In the genomic region with DNA sequence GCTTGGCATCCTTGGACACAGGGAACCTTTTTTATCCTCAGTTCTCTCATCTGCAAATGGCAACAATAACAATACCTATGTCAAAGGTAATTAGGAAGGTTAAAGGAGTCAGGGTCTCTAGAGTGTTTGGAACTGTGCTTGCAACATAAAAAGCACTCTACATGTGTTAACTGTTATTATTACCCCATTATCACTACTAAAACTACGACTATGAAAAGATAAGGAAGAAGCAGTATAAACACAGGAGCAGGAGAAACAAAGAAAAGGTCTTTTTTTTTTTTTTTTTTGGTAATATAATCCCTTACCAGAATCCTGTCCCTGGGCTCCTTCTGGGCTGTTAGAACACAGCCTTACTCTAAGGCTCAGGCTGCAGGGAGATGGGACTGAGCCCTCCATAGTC, we compare ENCODE assay signal across 27 cellular contexts.
"Had no signal": no experiment of that assay in that cellular context is flagged by ENCODE, and none has a peak within 500 bp of the region (broad histone marks: within the 10 kb centered on the region; RNA-seq: fewer than 3 reads in every experiment).

No MANE protein-coding gene starts in this region.

- H3K4me3 ChIP-seq: coronary artery, esophagus squamous epithelium, heart right ventricle, left lung, ovary, psoas muscle, sigmoid colon, thoracic aorta, tibial nerve, upper lobe of left lung had no signal

- H3K36me3 ChIP-seq: esophagus squamous epithelium, heart right ventricle, left lung, ovary, sigmoid colon, thoracic aorta, tibial nerve, upper lobe of left lung had no signal

- H3K4me1 ChIP-seq: esophagus squamous epithelium, heart right ventricle, left lung, psoas muscle, sigmoid colon, tibial nerve, upper lobe of left lung had no signal

- H3K4me3 Mint-ChIP-seq: naive thymus-derived CD4-positive, alpha-beta T cell; nephron progenitor cell; stimulated activated memory B cell treated with anti-CD40 and anti-IgM and Interleukin-4, amounts not matched to agents 10 μg/mL and 1 μg/mL and 100 μg/mL, for 72 hours had no signal

- H3K9me3 Mint-ChIP-seq: stimulated activated memory B cell treated with anti-CD40 and anti-IgM and Interleukin-4, amounts not matched to agents 10 μg/mL and 1 μg/mL and 100 μg/mL, for 72 hours had no signal

- DNase-seq: dermis blood vessel endothelial cell; effector memory CD4-positive, alpha-beta T cell; erythroblast; esophagus squamous epithelium; foreskin melanocyte; glutamatergic neuron; heart right ventricle; hippocampal formation; left cardiac atrium; left lung; mesenchymal stem cell; midbrain; naive thymus-derived CD4-positive, alpha-beta T cell; nephron progenitor cell; nucleus accumbens; ovary; psoas muscle; sigmoid colon; stimulated activated CD4-positive, alpha-beta T cell treated with anti-CD3 and anti-CD28 coated beads, Interleukin-4, amount 100 ng/mL, for 4 hours; stimulated activated naive CD8-positive, alpha-beta T cell treated with anti-CD3 and anti-CD28 coated beads, Interleukin-15, Interleukin-2, amounts not matched to agents 100 U/mL and 50 U/mL, for 24 hours; substantia nigra; upper lobe of left lung had no signal

- H3K9me3 ChIP-seq: esophagus squamous epithelium, heart right ventricle, left lung, ovary, psoas muscle, sigmoid colon, thoracic aorta, tibial nerve, upper lobe of left lung had no signal

- H3K4me1 Mint-ChIP-seq: stimulated activated memory B cell treated with anti-CD40 and anti-IgM and Interleukin-4, amounts not matched to agents 10 μg/mL and 1 μg/mL and 100 μg/mL, for 72 hours had no signal

- H3K36me3 Mint-ChIP-seq: naive thymus-derived CD4-positive, alpha-beta T cell; stimulated activated memory B cell treated with anti-CD40 and anti-IgM and Interleukin-4, amounts not matched to agents 10 μg/mL and 1 μg/mL and 100 μg/mL, for 72 hours had no signal

- H3K27me3 ChIP-seq: ovary, upper lobe of left lung had no signal

- H3K27ac Mint-ChIP-seq: naive thymus-derived CD4-positive, alpha-beta T cell; stimulated activated memory B cell treated with anti-CD40 and anti-IgM and Interleukin-4, amounts not matched to agents 10 μg/mL and 1 μg/mL and 100 μg/mL, for 72 hours had no signal

- H3K27ac ChIP-seq: coronary artery, esophagus squamous epithelium, heart right ventricle, left lung, ovary, psoas muscle, sigmoid colon, thoracic aorta, tibial nerve, upper lobe of left lung had no signal

- ATAC-seq: heart right ventricle; left cardiac atrium; left lung; naive thymus-derived CD4-positive, alpha-beta T cell; psoas muscle; right cardiac atrium; stimulated activated memory B cell treated with anti-CD40 and anti-IgM and Interleukin-4, amounts not matched to agents 10 μg/mL and 1 μg/mL and 100 μg/mL, for 72 hours; stimulated activated naive CD8-positive, alpha-beta T cell treated with anti-CD3 and anti-CD28 coated beads, Interleukin-15, Interleukin-2, amounts not matched to agents 100 U/mL and 50 U/mL, for 24 hours had no signal
